In genomic region chr20:11484479-11484878, GRCh38 we compare ENCODE assay signal across 22 cellular contexts.
DNase-seq lines count a peak whose midpoint lies in the region; ATAC-seq, FAIRE-seq and TF ChIP-seq lines count a peak whose summit lies in the region.
"Had no signal": no experiment of that assay in that cellular context is flagged by ENCODE, and none has a peak within 500 bp of the region (broad histone marks: within the 10 kb centered on the region; RNA-seq: fewer than 3 reads in every experiment).

No MANE protein-coding gene starts in this region.

- no peaks in the 10 kb centered on the region for H3K9me3 ChIP-seq in GM12878 (replicated peaks; ENCODE audit: control insufficient read depth, insufficient read depth, low read length)
- H3K9me3 ChIP-seq: BE2C, BLaER1 had no signal

- ATAC-seq in GM12878 = peak; percentile 82
- ATAC-seq in GM21786 (IDR thresholded peaks at IDR 0.05; ENCODE audit: unreplicated experiment) = no peak

- no peak for TF ChIP-seq EP300 in GM12878 (IDR thresholded peaks at IDR 0.05; ENCODE audit: borderline replicate concordance in 1 of 2, control insufficient read depth in 1 of 2, low read depth in 2 of 2, low read length in 2 of 2)

- POLR2A ChIA-PET in GM12878 (lab: Charles Lee) = interaction anchor here (0.5 to 0.6 kb wide), 2 partner anchors 37 to 52 kb away, joined by 3 read pairs; no protein-coding TSS in a partner anchor

- H3K36me3 ChIP-seq in GM12878 (ENCODE audit: control insufficient read depth in 2 of 2, insufficient read depth in 2 of 2, low read length in 1 of 2) = no peaks in the 10 kb centered on the region
- H3K36me3 ChIP-seq: BE2C, BLaER1 had no signal

- no peak overlapping the region for H3K27ac ChIP-seq in GM12878 (ENCODE audit: control insufficient read depth, insufficient read depth)
- H3K27ac ChIP-seq: BLaER1 had no signal

- intact Hi-C loops in GM12878 (cut with micrococcal nuclease; ENCODE audit: unreplicated experiment) = no loop called here

- no peaks in the 10 kb centered on the region for H3K4me1 ChIP-seq in GM12878 (ENCODE audit: control insufficient read depth, insufficient read depth, low read length)
- H3K4me1 ChIP-seq: BE2C had no signal

- TF ChIP-seq CTCF in GM12865 (IDR thresholded peaks at IDR 0.05; ENCODE audit: insufficient read depth, low read depth, low read length, missing control alignments) (no peak), GM12878 (IDR thresholded peaks at IDR 0.05 in 2 of 3, conservative IDR thresholded peaks at IDR 0.05 in 1 of 3; ENCODE audit: control insufficient read depth in 2 of 3, extremely low read depth in 1 of 3, insufficient read depth in 1 of 3, low read depth in 3 of 3, low read length in 3 of 3) (no peak)

- FAIRE-seq in GM12891 (lab: Jason Lieb, UNC) = no peak
- FAIRE-seq in GM12878 (lab: Jason Lieb, UNC) = no peak
- FAIRE-seq: A204.1, G401.6, GM12892, GM18507 had no signal

- in situ Hi-C loops in GM12878 (cut with MboI) = no loop called here

- no peak overlapping the region for H2AFZ ChIP-seq in GM12878 (ENCODE audit: control insufficient read depth, low read depth, low read length)

- H3K79me2 ChIP-seq in GM12878 (ENCODE audit: control insufficient read depth, insufficient read depth, low read length) = no peaks in the 10 kb centered on the region

- SMC1A ChIA-PET in GM12878 (lab: Charles Lee; ENCODE audit: uncharacterized antibody, unreplicated experiment) = interaction anchor here (1.0 to 1.8 kb wide), 12 partner anchors 8 to 212 kb away, joined by 3 to 10 read pairs (median 3); no protein-coding TSS in a partner anchor

- H3K4me3 ChIP-seq in GM12865 (ENCODE audit: low read depth, low read length) = no peak overlapping the region
- no peak overlapping the region for H3K4me3 ChIP-seq in GM12878
- H3K4me3 ChIP-seq: BLaER1 had no signal

- no peak for TF ChIP-seq RAD21 in GM12878 (IDR thresholded peaks at IDR 0.05; ENCODE audit: insufficient read depth, low read depth, low read length)

- H3K9ac ChIP-seq in GM12878 (ENCODE audit: control insufficient read depth, insufficient read depth, low read length) = no peak overlapping the region
- H3K9ac ChIP-seq: BLaER1 had no signal

- no peaks in the 10 kb centered on the region for H3K27me3 ChIP-seq in GM12878 (replicated peaks in 1 of 2; ENCODE audit: control insufficient read depth in 2 of 2, insufficient read depth in 2 of 2, low read length in 1 of 2)
- H3K27me3 ChIP-seq: BE2C, BLaER1 had no signal

- CTCF ChIA-PET in GM12878 (lab: Yijun Ruan, JAX) = interaction anchor here (0.8 to 3.9 kb wide), 3 partner anchors 15 to 30 kb away, joined by 3 to 13 read pairs (median 7); no protein-coding TSS in a partner anchor

- DNase-seq in GM12865 (ENCODE audit: low read depth) = peak; percentile 25
- no peak for DNase-seq in GM12891 (ENCODE audit: insufficient read length, low spot score)
- DNase-seq in GM12878 (ENCODE audit: low read depth, low spot score) = no peak
- no peak for DNase-seq in DMS53 (lab: John Stamatoyannopoulos, UW)
- DNase-seq: 8988T; ACHN; BE2C; C1 segment of cervical spinal cord; CD4-positive, alpha-beta memory T cell; CD4-positive, CD25-positive, alpha-beta regulatory T cell; CD8-positive, alpha-beta memory T cell; COR-L47; DMS 273 treated with DMSO at 0.1 percent for 48 hours; DMS153; DMS79 treated with DMSO at 0.1 percent for 48 hours; GF-D8 had no signal

- H3K4me2 ChIP-seq in GM12878 (ENCODE audit: control insufficient read depth, insufficient read depth) = no peak overlapping the region
- H3K4me2 ChIP-seq: BLaER1 had no signal

- H4K20me1 ChIP-seq in GM12878 (ENCODE audit: control insufficient read depth, insufficient read depth) = no peaks in the 10 kb centered on the region
- H4K20me1 ChIP-seq: BLaER1 had no signal

- RAD21 ChIA-PET in GM12878 (lab: Charles Lee; ENCODE audit: unreplicated experiment) = interaction anchor here (1.0 to 6.4 kb wide), 3 partner anchors 26 to 57 kb away, joined by 3 to 29 read pairs (median 7); no protein-coding TSS in a partner anchor

- no TSS peak for BruUV-seq in GM12878 (replicated peaks; lab: Mats Ljungman, UMichigan)

- WGBS in GM12878 (ENCODE audit: insufficient coverage, insufficient replicate concordance, low lambda C conversion rate, missing lambda C conversion rate) = 87% methylated on average over 1 of the region's 1 CpG

- no peak for TF ChIP-seq POLR2A in GM12891 (IDR thresholded peaks at IDR 0.05; ENCODE audit: low read depth, low read length)
- no peak for TF ChIP-seq POLR2A in GM12878 (IDR thresholded peaks at IDR 0.05; ENCODE audit: low read depth, low read length)

TF ChIP-seq in GM12891, 5 proteins besides CTCF, POLR2A, EP300 and RAD21:
- TF ChIP-seq SPI1 (IDR thresholded peaks at IDR 0.05; ENCODE audit: low read depth, low read length) = peak; percentile 88
- TF ChIP-seq POLR2AphosphoS5 (IDR thresholded peaks at IDR 0.05; ENCODE audit: low read depth, low read length) = no peak

TF ChIP-seq in GM12878, 131 proteins besides CTCF, POLR2A, EP300 and RAD21 (continues in another document):
- TF ChIP-seq SPI1 (IDR thresholded peaks at IDR 0.05; ENCODE audit: borderline replicate concordance, insufficient read depth, low read depth, low read length) (peak; percentile 85), RUNX3 (IDR thresholded peaks at IDR 0.05; ENCODE audit: low read length) (no peak), EED (IDR thresholded peaks at IDR 0.05; ENCODE audit: low read depth) (no peak), IKZF2 (IDR thresholded peaks at IDR 0.05) (peak in 1 of 2 experiments; percentile 30; a peak in 1 of 4 replicates), ZNF24 (IDR thresholded peaks at IDR 0.05) (peak; percentile 95), CBX3 (IDR thresholded peaks at IDR 0.05; ENCODE audit: borderline replicate concordance, low read depth) (no peak), CBX5 (IDR thresholded peaks at IDR 0.05; ENCODE audit: low read depth) (no peak), TCF12 (IDR thresholded peaks at IDR 0.05; ENCODE audit: low read depth, low read length) (0 out of 2 replicates have a peak, but pooled peaks have one; percentile 31), PKNOX1 (IDR thresholded peaks at IDR 0.05) (peak; percentile 35; the same call in 1 of the 2 replicates), NBN (IDR thresholded peaks at IDR 0.05) (no peak), RBBP5 (conservative IDR thresholded peaks at IDR 0.05) (no peak), SIN3A (IDR thresholded peaks at IDR 0.05; ENCODE audit: low read depth, low read length) (no peak), ZBTB11 (CRISPR knock-in tag; IDR thresholded peaks at IDR 0.05) (no peak), HCFC1 (IDR thresholded peaks at IDR 0.05; ENCODE audit: low read length) (no peak), CEBPB (IDR thresholded peaks at IDR 0.05; ENCODE audit: borderline replicate concordance in 1 of 2, low read depth in 2 of 2, low read length in 2 of 2) (no peak)
